8 cellular contexts compared by ENCODE assay signal in the genomic region with DNA sequence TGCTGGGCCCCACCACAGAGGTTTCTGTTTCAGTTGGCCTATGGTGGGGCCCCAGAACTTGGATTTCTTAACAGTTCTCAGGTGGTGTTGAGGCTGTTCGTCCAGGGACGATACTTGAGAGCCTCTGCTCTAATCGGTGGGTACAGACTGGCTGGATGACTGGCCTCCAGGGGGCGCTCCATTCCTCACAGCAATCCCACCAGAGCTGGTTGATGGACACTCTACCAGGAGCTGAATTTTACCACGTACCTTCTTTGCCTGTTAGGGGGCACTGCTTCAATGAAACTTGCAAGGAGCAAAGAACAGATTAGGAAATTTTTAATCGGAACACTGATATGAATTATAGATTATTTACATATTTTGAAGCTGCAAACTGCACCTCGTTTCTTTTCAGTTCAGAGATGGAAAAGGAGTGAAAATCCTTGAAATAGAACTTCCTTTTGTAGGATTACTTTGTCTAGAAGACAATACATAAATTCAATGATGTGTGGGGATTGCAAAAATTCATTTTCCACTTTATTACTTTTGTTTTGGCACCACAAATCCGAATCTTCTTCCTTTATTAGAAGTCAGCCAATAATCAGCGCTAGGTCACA. TPM values are rescaled to one million over a fixed set of nuclear protein-coding genes. Genes with fewer than 3 reads are reported as not detected.
DNase-seq lines count a peak whose midpoint lies in the region; ATAC-seq and TF ChIP-seq lines count a peak whose summit lies in the region.

No MANE protein-coding gene starts in this region.

- H3K36me3 Mint-ChIP-seq in CD14-positive monocyte = no peaks in the 10 kb centered on the region
- peaks cover 2% of the 10 kb centered on the region for H3K36me3 Mint-ChIP-seq in activated CD8-positive, alpha-beta memory T cell treated with anti-CD3 and anti-CD28 coated beads, Interleukin-2, amount 10 ng/mL, durations not matched to agents 7 days and 5 days

- TF ChIP-seq CTCF in CD14-positive monocyte (IDR thresholded peaks at IDR 0.05) = peak; percentile 92

- CTCF ChIA-PET in activated CD8-positive, alpha-beta memory T cell treated with anti-CD3 and anti-CD28 coated beads, Interleukin-2, amount 10 ng/mL, durations not matched to agents 7 days and 5 days (lab: Charles Lee) = interaction anchor here (0.5 to 4.5 kb wide), 45 partner anchors 9 to 357 kb away, joined by 3 to 59 read pairs (median 5); partner anchors contain the start of genes BBS9, FKBP9, KBTBD2 and LSM5

- DNase-seq in CD14-positive monocyte (ENCODE audit: low spot score) (peak; percentile 79), NOMO-1 (lab: John Stamatoyannopoulos, UW; ENCODE audit: unreplicated experiment in 2 of 2) (peak; percentile 58 to 80), epidermal melanocyte (ENCODE audit: insufficient read length, low spot score) (peak; percentile 21), mucosa of gallbladder (ENCODE audit: low spot score) (peak; percentile 91)
- peak; percentile 93 for DNase-seq in activated CD8-positive, alpha-beta memory T cell treated with anti-CD3 and anti-CD28 coated beads, Interleukin-2, amount 10 ng/mL, durations not matched to agents 7 days and 5 days
- peak; percentile 96 for DNase-seq in stimulated activated CD8-positive, alpha-beta memory T cell treated with anti-CD3 and anti-CD28 coated beads, Interleukin-4, amount 100 ng/mL, for 48 hours

- H3K27ac Mint-ChIP-seq in CD14-positive monocyte = no peak overlapping the region
- no peak overlapping the region for H3K27ac Mint-ChIP-seq in activated CD8-positive, alpha-beta memory T cell treated with anti-CD3 and anti-CD28 coated beads, Interleukin-2, amount 10 ng/mL, durations not matched to agents 7 days and 5 days

- H3K4me3 Mint-ChIP-seq in CD14-positive monocyte = peak overlapping the region in 1 of 2 donors; percentile 63
- H3K4me3 Mint-ChIP-seq in activated CD8-positive, alpha-beta memory T cell treated with anti-CD3 and anti-CD28 coated beads, Interleukin-2, amount 10 ng/mL, durations not matched to agents 7 days and 5 days = no peak overlapping the region

- H3K9me3 Mint-ChIP-seq in CD14-positive monocyte = peaks cover 0 to 6% (median 0%) of the 10 kb centered on the region in 7 donors
- H3K9me3 Mint-ChIP-seq in activated CD8-positive, alpha-beta memory T cell treated with anti-CD3 and anti-CD28 coated beads, Interleukin-2, amount 10 ng/mL, durations not matched to agents 7 days and 5 days (ENCODE audit: low read depth) = no peaks in the 10 kb centered on the region

- peaks cover 0 to under 1% (median 0%) of the 10 kb centered on the region in 3 donors for H3K27me3 Mint-ChIP-seq in CD14-positive monocyte (ENCODE audit: low read depth in 3 of 3)
- H3K27me3 Mint-ChIP-seq in activated CD8-positive, alpha-beta memory T cell treated with anti-CD3 and anti-CD28 coated beads, Interleukin-2, amount 10 ng/mL, durations not matched to agents 7 days and 5 days = peaks cover 29% of the 10 kb centered on the region

- H3K4me1 Mint-ChIP-seq in CD14-positive monocyte = peaks cover 9% of the 10 kb centered on the region
- peaks cover 20% of the 10 kb centered on the region for H3K4me1 Mint-ChIP-seq in activated CD8-positive, alpha-beta memory T cell treated with anti-CD3 and anti-CD28 coated beads, Interleukin-2, amount 10 ng/mL, durations not matched to agents 7 days and 5 days

- peak; percentile 84 for ATAC-seq in GM19328 (IDR thresholded peaks at IDR 0.05; ENCODE audit: unreplicated experiment)
- peak; percentile 100 for ATAC-seq in HG03378 (IDR thresholded peaks at IDR 0.05; ENCODE audit: unreplicated experiment)
- peak; percentile 100 for ATAC-seq in activated CD8-positive, alpha-beta memory T cell treated with anti-CD3 and anti-CD28 coated beads, Interleukin-2, amount 10 ng/mL, durations not matched to agents 7 days and 5 days

- intact Hi-C loops in CD14-positive monocyte (cut with micrococcal nuclease) = loop anchor here in 1 of 2 donors (5.0 kb wide), 1 partner anchor 96 kb away; no protein-coding TSS in a partner anchor

RNA-seq across cellular contexts. Expression of gene KBTBD2, which starts 44.8 kb away (rescaled TPM):
- 10 to 100 TPM; 23.7 to 33.9 TPM for polyA plus RNA-seq in CD14-positive monocyte
- 10 to 100 TPM; 30.3 to 38.5 TPM for total RNA-seq in activated CD8-positive, alpha-beta memory T cell treated with anti-CD3 and anti-CD28 coated beads, Interleukin-2, amount 10 ng/mL, durations not matched to agents 7 days and 5 days
- 24.7 TPM for total RNA-seq in mucosa of gallbladder

Comparison
In these comparisons a context has a peak if more than half of its experiments do, and no peak if none do; other contexts are left out.
1. Peak in every context shown above with its lines: DNase-seq and ATAC-seq.
2. DNase-seq: peak in every context shown above with its lines; median percentile 96 in stimulated activated CD8-positive, alpha-beta memory T cell treated with anti-CD3 and anti-CD28 coated beads, Interleukin-4, amount 100 ng/mL, for 48 hours; 93 in activated CD8-positive, alpha-beta memory T cell treated with anti-CD3 and anti-CD28 coated beads, Interleukin-2, amount 10 ng/mL, durations not matched to agents 7 days and 5 days; 91 in mucosa of gallbladder; 79 in CD14-positive monocyte; 69 in NOMO-1; 21 in epidermal melanocyte.